13 cellular contexts compared by ENCODE assay signal in genomic region chr11:193481-193880, GRCh38. TPM values are rescaled to one million over a fixed set of nuclear protein-coding genes. Genes with fewer than 3 reads are reported as not detected.
DNase-seq lines count a peak whose midpoint lies in the region; ATAC-seq, FAIRE-seq and TF ChIP-seq lines count a peak whose summit lies in the region.
"Not testable (repeated sequence)": the region's sequence is repeated elsewhere in the genome, so short reads cannot be mapped to it uniquely, and the experiment has no call there.
"Had no signal": no experiment of that assay in that cellular context is flagged by ENCODE, and none has a peak within 500 bp of the region (broad histone marks: within the 10 kb centered on the region; RNA-seq: fewer than 3 reads in every experiment).

No MANE protein-coding gene starts in this region.

- TF ChIP-seq POLR2A in spleen (IDR thresholded peaks at IDR 0.05): not testable (repeated sequence)

- POLR2A ChIA-PET in activated CD4-positive, alpha-beta memory T cell treated with anti-CD3 and anti-CD28 coated beads, Interleukin-2, amount 10 ng/mL, durations not matched to agents 7 days and 5 days (lab: Charles Lee): not testable (repeated sequence)

- peak; percentile 69 for FAIRE-seq in HTR-8/SVneo (lab: Jason Lieb, UNC)

- not testable (repeated sequence) for H3K4me3 Mint-ChIP-seq in activated CD4-positive, alpha-beta memory T cell treated with anti-CD3 and anti-CD28 coated beads, Interleukin-2, amount 10 ng/mL, durations not matched to agents 7 days and 5 days; activated T-helper 2 cell treated with anti-CD3 and anti-CD28 coated beads, Interferon-gamma antibody, Interleukin-2, Interleukin-4, amounts not matched to agents 10 μg/mL and 5 μg/mL and 100 μg/mL, durations not matched to agents 14 hours and 24 hours and 36 hours (ENCODE audit: low read depth); chondrocyte (ENCODE audit: unreplicated experiment); type B pancreatic cell

- H3K27ac Mint-ChIP-seq in activated CD4-positive, alpha-beta memory T cell treated with anti-CD3 and anti-CD28 coated beads, Interleukin-2, amount 10 ng/mL, durations not matched to agents 7 days and 5 days; activated T-helper 2 cell treated with anti-CD3 and anti-CD28 coated beads, Interferon-gamma antibody, Interleukin-2, Interleukin-4, amounts not matched to agents 10 μg/mL and 5 μg/mL and 100 μg/mL, durations not matched to agents 14 hours and 24 hours and 36 hours; chondrocyte (ENCODE audit: unreplicated experiment); type B pancreatic cell: not testable (repeated sequence)

- not testable (repeated sequence) for H3K9me3 ChIP-seq in lung (ENCODE audit: control insufficient read depth in 2 of 2, insufficient read depth in 1 of 2, low read length in 1 of 2); spleen

- TF ChIP-seq CTCF in chondrocyte (IDR thresholded peaks at IDR 0.05); lung (IDR thresholded peaks at IDR 0.05; ENCODE audit: control extremely low read depth, extremely low read depth); spleen (IDR thresholded peaks at IDR 0.05 in 8 of 11, conservative IDR thresholded peaks at IDR 0.05 in 3 of 11); type B pancreatic cell (conservative IDR thresholded peaks at IDR 0.05): not testable (repeated sequence)

- WGBS in lung, 2 donors: 71 to 86% methylated on average over 4 to 5 of the region's 5 CpGs
- WGBS in spleen, 5 donors: 72 to 83% (median 75%) methylated on average over 5 of the region's 5 CpGs

- not testable (repeated sequence) for H3K36me3 ChIP-seq in lung (ENCODE audit: control insufficient read depth in 2 of 2, insufficient read depth in 2 of 2, low read length in 2 of 2); spleen

- H3K4me1 Mint-ChIP-seq in activated CD4-positive, alpha-beta memory T cell treated with anti-CD3 and anti-CD28 coated beads, Interleukin-2, amount 10 ng/mL, durations not matched to agents 7 days and 5 days: peaks cover 13% of the 10 kb centered on the region
- not testable (repeated sequence) for H3K4me1 Mint-ChIP-seq in activated T-helper 2 cell treated with anti-CD3 and anti-CD28 coated beads, Interferon-gamma antibody, Interleukin-2, Interleukin-4, amounts not matched to agents 10 μg/mL and 5 μg/mL and 100 μg/mL, durations not matched to agents 14 hours and 24 hours and 36 hours (ENCODE audit: low read depth); chondrocyte (ENCODE audit: low read depth); type B pancreatic cell (ENCODE audit: unreplicated experiment)

- H3K27me3 ChIP-seq in lung (ENCODE audit: control insufficient read depth, insufficient read depth); spleen (replicated peaks in 1 of 7): not testable (repeated sequence)

- intact Hi-C loops in activated T-helper 2 cell treated with anti-CD3 and anti-CD28 coated beads, Interferon-gamma antibody, Interleukin-2, Interleukin-4, amounts not matched to agents 10 μg/mL and 5 μg/mL and 100 μg/mL, durations not matched to agents 14 hours and 24 hours and 36 hours (cut with micrococcal nuclease); cardiac septum (cut with DNase I); spleen (cut with DNase I; ENCODE audit: low total_unique reads): not testable (repeated sequence)

- H3K4me1 ChIP-seq in lung (ENCODE audit: control insufficient read depth in 2 of 2, insufficient read depth in 2 of 2, low read length in 2 of 2); spleen: not testable (repeated sequence)

- CTCF ChIA-PET in activated CD4-positive, alpha-beta memory T cell treated with anti-CD3 and anti-CD28 coated beads, Interleukin-2, amount 10 ng/mL, durations not matched to agents 7 days and 5 days (lab: Charles Lee): not testable (repeated sequence)

- H3K27me3 Mint-ChIP-seq in activated CD4-positive, alpha-beta memory T cell treated with anti-CD3 and anti-CD28 coated beads, Interleukin-2, amount 10 ng/mL, durations not matched to agents 7 days and 5 days; activated T-helper 2 cell treated with anti-CD3 and anti-CD28 coated beads, Interferon-gamma antibody, Interleukin-2, Interleukin-4, amounts not matched to agents 10 μg/mL and 5 μg/mL and 100 μg/mL, durations not matched to agents 14 hours and 24 hours and 36 hours (ENCODE audit: low read depth); chondrocyte (ENCODE audit: low read depth); type B pancreatic cell: not testable (repeated sequence)

- DNase-seq in HTR-8/SVneo (ENCODE audit: insufficient read length, low spot score): not testable (repeated sequence)
- peak; percentile 16 for DNase-seq in activated CD4-positive, alpha-beta memory T cell treated with anti-CD3 and anti-CD28 coated beads, Interleukin-2, amount 10 ng/mL, durations not matched to agents 7 days and 5 days
- peak; percentile 8 for DNase-seq in activated T-helper 2 cell treated with anti-CD3 and anti-CD28 coated beads, Interferon-gamma antibody, Interleukin-2, Interleukin-4, amounts not matched to agents 10 μg/mL and 5 μg/mL and 100 μg/mL, durations not matched to agents 14 hours and 24 hours and 36 hours (ENCODE audit: low spot score)
- DNase-seq in chondrocyte (ENCODE audit: low spot score) (peak; percentile 44), cardiac septum (ENCODE audit: low spot score) (peak; percentile 49), lung (ENCODE audit: low spot score) (peak; percentile 28), spleen (peak; percentile 71), type B pancreatic cell (ENCODE audit: extremely low spot score, unreplicated experiment) (peak; percentile 61)

- not testable (repeated sequence) for ATAC-seq in lung (ENCODE audit: insufficient read depth, low FRiP score)

- not testable (repeated sequence) for H3K9me3 Mint-ChIP-seq in activated CD4-positive, alpha-beta memory T cell treated with anti-CD3 and anti-CD28 coated beads, Interleukin-2, amount 10 ng/mL, durations not matched to agents 7 days and 5 days; activated T-helper 2 cell treated with anti-CD3 and anti-CD28 coated beads, Interferon-gamma antibody, Interleukin-2, Interleukin-4, amounts not matched to agents 10 μg/mL and 5 μg/mL and 100 μg/mL, durations not matched to agents 14 hours and 24 hours and 36 hours; chondrocyte (ENCODE audit: low read depth); type B pancreatic cell

- not testable (repeated sequence) for H3K27ac ChIP-seq in lung (ENCODE audit: low read depth in 1 of 2, low read length in 1 of 2); spleen

- not testable (repeated sequence) for H3K4me3 ChIP-seq in lung, spleen

- not testable (repeated sequence) for H3K36me3 Mint-ChIP-seq in activated CD4-positive, alpha-beta memory T cell treated with anti-CD3 and anti-CD28 coated beads, Interleukin-2, amount 10 ng/mL, durations not matched to agents 7 days and 5 days (ENCODE audit: low read depth); activated T-helper 2 cell treated with anti-CD3 and anti-CD28 coated beads, Interferon-gamma antibody, Interleukin-2, Interleukin-4, amounts not matched to agents 10 μg/mL and 5 μg/mL and 100 μg/mL, durations not matched to agents 14 hours and 24 hours and 36 hours (ENCODE audit: low read depth); chondrocyte (ENCODE audit: low read depth); type B pancreatic cell

RNA-seq across cellular contexts. Expression of gene SCGB1C1, which starts 0.6 kb away (rescaled TPM):
- total RNA-seq in activated CD4-positive, alpha-beta memory T cell treated with anti-CD3 and anti-CD28 coated beads, Interleukin-2, amount 10 ng/mL, durations not matched to agents 7 days and 5 days: not detected
- total RNA-seq in activated T-helper 2 cell treated with anti-CD3 and anti-CD28 coated beads, Interferon-gamma antibody, Interleukin-2, Interleukin-4, amounts not matched to agents 10 μg/mL and 5 μg/mL and 100 μg/mL, durations not matched to agents 14 hours and 24 hours and 36 hours: not detected in 2 replicates
- not detected in 3 replicates for total RNA-seq in chondrocyte
- total RNA-seq in cardiac septum: not detected
- not detected for total RNA-seq in lung
- polyA plus RNA-seq in lung: not detected
- total RNA-seq in spleen: not detected
- polyA plus RNA-seq in spleen: not detected
- not detected in 2 replicates for total RNA-seq in type B pancreatic cell (ENCODE audit: low replicate concordance)
- total RNA-seq: Caco-2; CD4-positive, alpha-beta memory T cell; GM12878; H4; HT1080 had no signal
- polyA plus RNA-seq: CD4-positive, alpha-beta memory T cell; GM12878 had no signal

RNA-seq across cellular contexts. Expression of gene BET1L, which starts 13.7 kb away (rescaled TPM):
- 10 to 100 TPM; 39.3 to 44.5 TPM for total RNA-seq in activated CD4-positive, alpha-beta memory T cell treated with anti-CD3 and anti-CD28 coated beads, Interleukin-2, amount 10 ng/mL, durations not matched to agents 7 days and 5 days
- total RNA-seq in activated T-helper 2 cell treated with anti-CD3 and anti-CD28 coated beads, Interferon-gamma antibody, Interleukin-2, Interleukin-4, amounts not matched to agents 10 μg/mL and 5 μg/mL and 100 μg/mL, durations not matched to agents 14 hours and 24 hours and 36 hours: 43.7 and 46.3 TPM in 2 replicates
- total RNA-seq in chondrocyte (58.0 to 71.1 TPM (median 59.6 TPM) in 3 replicates), cardiac septum (24.9 TPM), lung (10 to 100 TPM; 29.7 to 58.7 TPM), spleen (10 to 100 TPM; 40.6 to 63.5 (median 51.4) TPM), type B pancreatic cell (ENCODE audit: low replicate concordance) (48.4 and 59.5 TPM in 2 replicates)
- polyA plus RNA-seq in lung (10 to 100 TPM; 30.1 to 49.9 TPM), spleen (10 to 100 TPM; 16.2 to 29.9 (median 20.2) TPM)

RNA-seq across cellular contexts. Expression of gene RIC8A, which starts 14.0 kb away (rescaled TPM):
- 100 to 1,000 TPM in 1 of 2 experiments, 10 to 100 TPM in 1; 98.7 to 103 TPM for total RNA-seq in activated CD4-positive, alpha-beta memory T cell treated with anti-CD3 and anti-CD28 coated beads, Interleukin-2, amount 10 ng/mL, durations not matched to agents 7 days and 5 days
- 109 and 110 TPM in 2 replicates for total RNA-seq in activated T-helper 2 cell treated with anti-CD3 and anti-CD28 coated beads, Interferon-gamma antibody, Interleukin-2, Interleukin-4, amounts not matched to agents 10 μg/mL and 5 μg/mL and 100 μg/mL, durations not matched to agents 14 hours and 24 hours and 36 hours
- total RNA-seq in chondrocyte (107 to 130 TPM (median 124 TPM) in 3 replicates), cardiac septum (63.4 TPM), lung (100 to 1,000 TPM; 104 to 122 TPM), spleen (100 to 1,000 TPM in 3 of 7 donors, 10 to 100 TPM in 4; 66.7 to 141 (median 88.3) TPM), type B pancreatic cell (ENCODE audit: low replicate concordance) (106 and 114 TPM in 2 replicates)
- polyA plus RNA-seq in lung (10 to 100 TPM; 52.1 to 83.2 TPM), spleen (10 to 100 TPM; 38.6 to 59.2 (median 44.7) TPM)

RNA-seq across cellular contexts. Expression of gene SIRT3, which starts 42.7 kb away (rescaled TPM):
- total RNA-seq in activated CD4-positive, alpha-beta memory T cell treated with anti-CD3 and anti-CD28 coated beads, Interleukin-2, amount 10 ng/mL, durations not matched to agents 7 days and 5 days: 10 to 100 TPM; 11.6 to 16.3 TPM
- 17.0 and 17.3 TPM in 2 replicates for total RNA-seq in activated T-helper 2 cell treated with anti-CD3 and anti-CD28 coated beads, Interferon-gamma antibody, Interleukin-2, Interleukin-4, amounts not matched to agents 10 μg/mL and 5 μg/mL and 100 μg/mL, durations not matched to agents 14 hours and 24 hours and 36 hours
- total RNA-seq in chondrocyte (14.5 to 20.9 TPM (median 18.5 TPM) in 3 replicates), cardiac septum (27.0 TPM), lung (10 to 100 TPM; 16.0 to 21.2 TPM), spleen (10 to 100 TPM; 11.9 to 28.8 (median 16.6) TPM), type B pancreatic cell (ENCODE audit: low replicate concordance) (18.8 and 33.7 TPM in 2 replicates)
- polyA plus RNA-seq in lung (10 to 100 TPM; 14.6 to 16.9 TPM), spleen (10 to 100 TPM; 17.8 to 24.0 (median 22.0) TPM)

RNA-seq across cellular contexts. Expression of gene PSMD13, which starts 43.3 kb away (rescaled TPM):
- 100 to 1,000 TPM; 156 to 160 TPM for total RNA-seq in activated CD4-positive, alpha-beta memory T cell treated with anti-CD3 and anti-CD28 coated beads, Interleukin-2, amount 10 ng/mL, durations not matched to agents 7 days and 5 days
- total RNA-seq in activated T-helper 2 cell treated with anti-CD3 and anti-CD28 coated beads, Interferon-gamma antibody, Interleukin-2, Interleukin-4, amounts not matched to agents 10 μg/mL and 5 μg/mL and 100 μg/mL, durations not matched to agents 14 hours and 24 hours and 36 hours: 255 and 258 TPM in 2 replicates
- total RNA-seq in chondrocyte: 103 to 122 TPM (median 104 TPM) in 3 replicates
- 87.5 TPM for total RNA-seq in cardiac septum
- 100 to 1,000 TPM in 1 of 2 donors, 10 to 100 TPM in 1; 75.2 to 131 TPM for total RNA-seq in lung
- polyA plus RNA-seq in lung: 100 to 1,000 TPM; 158 to 184 TPM
- total RNA-seq in spleen: 100 to 1,000 TPM in 5 of 7 donors, 10 to 100 TPM in 2; 93.6 to 126 (median 101) TPM
- polyA plus RNA-seq in spleen: 100 to 1,000 TPM; 165 to 229 (median 200) TPM
- total RNA-seq in type B pancreatic cell (ENCODE audit: low replicate concordance): 112 and 115 TPM in 2 replicates
